ENCODE assay signal across 2 cellular contexts in the genomic region with DNA sequence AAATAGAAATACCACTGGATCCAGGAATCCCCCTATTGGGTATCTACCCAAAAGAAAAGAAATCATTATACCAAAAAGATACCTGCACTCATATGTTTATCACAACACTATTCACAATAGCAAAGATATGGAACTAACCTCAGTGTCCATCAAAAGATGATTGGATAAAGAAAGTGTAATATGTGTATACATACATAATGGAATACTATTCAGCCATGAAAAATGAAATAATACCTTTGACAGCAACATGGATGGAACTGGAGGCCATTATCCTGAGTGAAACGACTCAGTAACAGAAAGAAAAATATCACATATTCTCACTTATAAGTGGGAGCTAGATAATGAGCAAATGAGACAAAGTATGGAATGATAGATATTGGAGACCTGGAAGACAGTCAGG.
TF ChIP-seq lines count a peak whose summit lies in the region.

No MANE protein-coding gene starts in this region.

TF ChIP-seq in HEK293, 187 proteins besides CTCF, POLR2A, EP300 and RAD21:
- TF ChIP-seq PRDM2 (tag by site-specific recombination; IDR thresholded peaks at IDR 0.05; ENCODE audit: borderline replicate concordance) (no peak), TCF7L2 (IDR thresholded peaks at IDR 0.05; ENCODE audit: borderline replicate concordance, low read depth, low read length) (no peak), ZNF146 (tag by site-specific recombination; IDR thresholded peaks at IDR 0.05) (peak; percentile 89)

TF ChIP-seq in K562, 482 proteins besides CTCF, POLR2A, EP300 and RAD21 (continued from another document):
- TF ChIP-seq, protein P1, sequence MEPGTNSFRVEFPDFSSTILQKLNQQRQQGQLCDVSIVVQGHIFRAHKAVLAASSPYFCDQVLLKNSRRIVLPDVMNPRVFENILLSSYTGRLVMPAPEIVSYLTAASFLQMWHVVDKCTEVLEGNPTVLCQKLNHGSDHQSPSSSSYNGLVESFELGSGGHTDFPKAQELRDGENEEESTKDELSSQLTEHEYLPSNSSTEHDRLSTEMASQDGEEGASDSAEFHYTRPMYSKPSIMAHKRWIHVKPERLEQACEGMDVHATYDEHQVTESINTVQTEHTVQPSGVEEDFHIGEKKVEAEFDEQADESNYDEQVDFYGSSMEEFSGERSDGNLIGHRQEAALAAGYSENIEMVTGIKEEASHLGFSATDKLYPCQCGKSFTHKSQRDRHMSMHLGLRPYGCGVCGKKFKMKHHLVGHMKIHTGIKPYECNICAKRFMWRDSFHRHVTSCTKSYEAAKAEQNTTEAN (CRISPR knock-in tag; IDR thresholded peaks at IDR 0.05), result no peak
- TF ChIP-seq ZNF780A (CRISPR knock-in tag; IDR thresholded peaks at IDR 0.05) (no peak), TFAM (CRISPR knock-in tag; conservative IDR thresholded peaks at IDR 0.05) (no peak), RBM25 (IDR thresholded peaks at IDR 0.05; ENCODE audit: low read depth, low read length, severe bottlenecking) (peak; percentile 69), ZBED1 (IDR thresholded peaks at IDR 0.05) (no peak), KHSRP (IDR thresholded peaks at IDR 0.05) (no peak), RB1 (IDR thresholded peaks at IDR 0.05; ENCODE audit: low read depth) (no peak), TGIF2 (CRISPR knock-in tag; IDR thresholded peaks at IDR 0.05) (no peak), ZNF146 (CRISPR knock-in tag; IDR thresholded peaks at IDR 0.05; ENCODE audit: unreplicated experiment) (peak; percentile 63)
- TF ChIP-seq, protein P2, sequence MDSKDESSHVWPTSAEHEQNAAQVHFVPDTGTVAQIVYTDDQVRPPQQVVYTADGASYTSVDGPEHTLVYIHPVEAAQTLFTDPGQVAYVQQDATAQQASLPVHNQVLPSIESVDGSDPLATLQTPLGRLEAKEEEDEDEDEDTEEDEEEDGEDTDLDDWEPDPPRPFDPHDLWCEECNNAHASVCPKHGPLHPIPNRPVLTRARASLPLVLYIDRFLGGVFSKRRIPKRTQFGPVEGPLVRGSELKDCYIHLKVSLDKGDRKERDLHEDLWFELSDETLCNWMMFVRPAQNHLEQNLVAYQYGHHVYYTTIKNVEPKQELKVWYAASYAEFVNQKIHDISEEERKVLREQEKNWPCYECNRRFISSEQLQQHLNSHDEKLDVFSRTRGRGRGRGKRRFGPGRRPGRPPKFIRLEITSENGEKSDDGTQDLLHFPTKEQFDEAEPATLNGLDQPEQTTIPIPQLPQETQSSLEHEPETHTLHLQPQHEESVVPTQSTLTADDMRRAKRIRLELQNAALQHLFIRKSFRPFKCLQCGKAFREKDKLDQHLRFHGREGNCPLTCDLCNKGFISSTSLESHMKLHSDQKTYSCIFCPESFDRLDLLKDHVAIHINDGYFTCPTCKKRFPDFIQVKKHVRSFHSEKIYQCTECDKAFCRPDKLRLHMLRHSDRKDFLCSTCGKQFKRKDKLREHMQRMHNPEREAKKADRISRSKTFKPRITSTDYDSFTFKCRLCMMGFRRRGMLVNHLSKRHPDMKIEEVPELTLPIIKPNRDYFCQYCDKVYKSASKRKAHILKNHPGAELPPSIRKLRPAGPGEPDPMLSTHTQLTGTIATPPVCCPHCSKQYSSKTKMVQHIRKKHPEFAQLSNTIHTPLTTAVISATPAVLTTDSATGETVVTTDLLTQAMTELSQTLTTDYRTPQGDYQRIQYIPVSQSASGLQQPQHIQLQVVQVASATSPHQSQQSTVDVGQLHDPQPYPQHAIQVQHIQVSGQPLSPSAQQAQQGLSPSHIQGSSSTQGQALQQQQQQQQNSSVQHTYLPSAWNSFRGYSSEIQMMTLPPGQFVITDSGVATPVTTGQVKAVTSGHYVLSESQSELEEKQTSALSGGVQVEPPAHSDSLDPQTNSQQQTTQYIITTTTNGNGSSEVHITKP (IDR thresholded peaks at IDR 0.05; ENCODE audit: partially characterized antibody), result no peak
